In the genomic region with DNA sequence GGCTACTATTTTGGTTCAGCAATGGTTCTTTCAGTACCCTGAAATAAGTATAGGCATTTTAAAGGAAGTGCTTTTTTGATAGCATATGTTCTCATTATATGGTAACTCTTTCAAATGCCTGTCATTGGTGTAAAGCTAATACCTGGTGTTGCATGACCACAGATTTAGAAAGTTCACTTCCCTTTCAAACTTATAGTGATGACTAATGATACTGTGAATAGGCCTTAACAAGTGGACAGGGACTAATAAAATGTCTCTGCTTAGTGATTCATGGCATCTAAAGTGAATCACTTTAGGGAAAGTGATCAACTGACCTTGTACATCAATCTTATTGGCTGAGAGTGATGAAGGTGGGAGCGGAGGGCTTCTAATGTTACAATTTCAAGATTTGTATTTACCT, we compare ENCODE assay signal across 10 cellular contexts.
DNase-seq lines count a peak whose midpoint lies in the region; ATAC-seq and FAIRE-seq lines count a peak whose summit lies in the region.
"Had no signal": no experiment of that assay in that cellular context is flagged by ENCODE, and none has a peak within 500 bp of the region (broad histone marks: within the 10 kb centered on the region; RNA-seq: fewer than 3 reads in every experiment).

No MANE protein-coding gene starts in this region.

- intact Hi-C loops in posterior cingulate gyrus (cut with DNase I) = no loop called here

- DNase-seq in HTR-8/SVneo (ENCODE audit: insufficient read length, low spot score) (peak; percentile 15), NCI-H1105 treated with DMSO at 0.1 percent for 48 hours (lab: John Stamatoyannopoulos, UW) (no peak), posterior cingulate gyrus (no peak), nucleus accumbens (lab: John Stamatoyannopoulos, UW) (no peak)
- DNase-seq: activated CD4-positive, alpha-beta T cell treated with anti-CD3 and anti-CD28 coated beads for 4 hours; NCI-H2171 treated with DMSO at 0.1 percent for 48 hours had no signal

- no peaks in the 10 kb centered on the region for H3K9me3 Mint-ChIP-seq in stimulated activated memory B cell treated with anti-CD40 and anti-IgM and Interleukin-4, amounts not matched to agents 10 μg/mL and 1 μg/mL and 100 μg/mL, for 72 hours
- H3K9me3 Mint-ChIP-seq: memory B cell had no signal

- no peak overlapping the region for H3K4me3 Mint-ChIP-seq in stimulated activated memory B cell treated with anti-CD40 and anti-IgM and Interleukin-4, amounts not matched to agents 10 μg/mL and 1 μg/mL and 100 μg/mL, for 72 hours
- H3K4me3 Mint-ChIP-seq: memory B cell had no signal

- ATAC-seq in GM18909 (IDR thresholded peaks at IDR 0.05; ENCODE audit: poor library complexity, unreplicated experiment) = peak; percentile 97
- peak; percentile 87 for ATAC-seq in HG02642 (IDR thresholded peaks at IDR 0.05; ENCODE audit: poor library complexity, unreplicated experiment)
- ATAC-seq in stimulated activated memory B cell treated with anti-CD40 and anti-IgM and Interleukin-4, amounts not matched to agents 10 μg/mL and 1 μg/mL and 100 μg/mL, for 72 hours = peak; percentile 67

- H3K36me3 Mint-ChIP-seq in stimulated activated memory B cell treated with anti-CD40 and anti-IgM and Interleukin-4, amounts not matched to agents 10 μg/mL and 1 μg/mL and 100 μg/mL, for 72 hours = peaks cover 54% of the 10 kb centered on the region

- no peak for FAIRE-seq in HTR-8/SVneo (lab: Jason Lieb, UNC)

- no peaks in the 10 kb centered on the region for H3K4me1 Mint-ChIP-seq in stimulated activated memory B cell treated with anti-CD40 and anti-IgM and Interleukin-4, amounts not matched to agents 10 μg/mL and 1 μg/mL and 100 μg/mL, for 72 hours
- H3K4me1 Mint-ChIP-seq: memory B cell had no signal

- H3K27ac Mint-ChIP-seq in stimulated activated memory B cell treated with anti-CD40 and anti-IgM and Interleukin-4, amounts not matched to agents 10 μg/mL and 1 μg/mL and 100 μg/mL, for 72 hours = no peak overlapping the region
- H3K27ac Mint-ChIP-seq: memory B cell had no signal

- no peaks in the 10 kb centered on the region for H3K27me3 Mint-ChIP-seq in stimulated activated memory B cell treated with anti-CD40 and anti-IgM and Interleukin-4, amounts not matched to agents 10 μg/mL and 1 μg/mL and 100 μg/mL, for 72 hours
- H3K27me3 Mint-ChIP-seq: memory B cell had no signal
